In the genomic region with DNA sequence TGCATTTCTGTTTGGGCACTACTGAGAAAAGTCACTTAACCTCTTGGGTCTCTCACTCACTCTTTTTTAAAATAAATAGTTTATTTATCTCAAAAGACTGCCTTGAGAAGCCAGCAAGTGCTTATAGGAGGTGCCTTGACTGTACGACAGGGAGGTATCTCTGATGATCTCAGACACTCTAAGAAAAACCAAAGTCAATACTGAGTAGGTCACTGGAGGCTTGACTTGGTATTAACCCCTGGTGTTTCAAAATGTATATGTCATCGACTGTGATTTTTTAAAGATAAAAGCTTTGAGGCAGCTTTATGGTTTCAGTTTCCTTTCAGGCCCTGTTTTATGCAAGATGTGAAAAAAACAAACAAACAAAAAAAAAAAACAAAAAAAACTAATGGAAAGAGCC, we compare ENCODE assay signal across 13 cellular contexts. TPM values are rescaled to one million over a fixed set of nuclear protein-coding genes. Genes with fewer than 3 reads are reported as not detected.
A peak's percentile ranks its signal among the peaks of the same experiment; 100 is the strongest.
DNase-seq lines count a peak whose midpoint lies in the region; ATAC-seq and TF ChIP-seq lines count a peak whose summit lies in the region.
"Had no signal": no experiment of that assay in that cellular context is flagged by ENCODE, and none has a peak within 500 bp of the region (broad histone marks: within the 10 kb centered on the region; RNA-seq: fewer than 3 reads in every experiment).

No MANE protein-coding gene starts in this region.

- no peak overlapping the region for H2AFZ ChIP-seq in mammary epithelial cell (ENCODE audit: low read depth, low read length)

- H3K27me3 ChIP-seq in CD8-positive, alpha-beta memory T cell (ENCODE audit: insufficient read depth, low read length, poor library complexity, severe bottlenecking), result no peaks in the 10 kb centered on the region
- H3K27me3 ChIP-seq in mammary epithelial cell (ENCODE audit: insufficient read depth, low read length), result no peaks in the 10 kb centered on the region
- H3K27me3 ChIP-seq: BLaER1 treated with 17β-estradiol and CSF1 and Interleukin-3, amounts not matched to agents 10 nM and 100 nM had no signal

- H3K4me1 Mint-ChIP-seq in CD8-positive, alpha-beta memory T cell, result peaks cover 17 to 41% (median 32%) of the 10 kb centered on the region in 3 donors
- peaks cover 13% of the 10 kb centered on the region for H3K4me1 Mint-ChIP-seq in T-helper 1 cell treated with Interleukin-12 subunit alpha and Interleukin-12 subunit beta and Interleukin-4 antibody, amounts not matched to agents 30 μg/mL and 1 μg/mL, for 36 hours (ENCODE audit: low read depth)
- H3K4me1 Mint-ChIP-seq in endothelial cell (ENCODE audit: unreplicated experiment), result no peaks in the 10 kb centered on the region

- H3K9ac ChIP-seq in mammary epithelial cell (ENCODE audit: insufficient read depth, low read length), result no peak overlapping the region
- H3K9ac ChIP-seq: BLaER1 treated with 17β-estradiol and CSF1 and Interleukin-3, amounts not matched to agents 10 nM and 100 nM had no signal

- intact Hi-C loops in mammary epithelial cell (cut with micrococcal nuclease), result no loop called here

- no peaks in the 10 kb centered on the region for H3K27me3 Mint-ChIP-seq in CD8-positive, alpha-beta memory T cell
- H3K27me3 Mint-ChIP-seq in T-helper 1 cell treated with Interleukin-12 subunit alpha and Interleukin-12 subunit beta and Interleukin-4 antibody, amounts not matched to agents 30 μg/mL and 1 μg/mL, for 36 hours (ENCODE audit: low read depth), result no peaks in the 10 kb centered on the region
- no peaks in the 10 kb centered on the region for H3K27me3 Mint-ChIP-seq in endothelial cell (ENCODE audit: unreplicated experiment)

- no TSS peak for BruUV-seq in mammary epithelial cell (replicated peaks; lab: Mats Ljungman, UMichigan)

- H3K4me3 ChIP-seq in CD8-positive, alpha-beta memory T cell (ENCODE audit: low read length), result no peak overlapping the region
- no peak overlapping the region for H3K4me3 ChIP-seq in mammary epithelial cell (replicated peaks in 1 of 3; ENCODE audit: insufficient read depth in 1 of 3, low read depth in 2 of 3, low read length in 3 of 3)
- H3K4me3 ChIP-seq: BLaER1 treated with 17β-estradiol and CSF1 and Interleukin-3, amounts not matched to agents 10 nM and 100 nM had no signal

- WGBS in mammary epithelial cell (ENCODE audit: low coverage, missing lambda C conversion rate), result 100% methylated on average over 2 of the region's 2 CpGs

- no peaks in the 10 kb centered on the region for H3K9me3 ChIP-seq in CD8-positive, alpha-beta memory T cell (ENCODE audit: low read length)
- no peaks in the 10 kb centered on the region for H3K9me3 ChIP-seq in mammary epithelial cell (replicated peaks; ENCODE audit: insufficient read depth, low read length)

- H3K79me2 ChIP-seq in mammary epithelial cell (ENCODE audit: insufficient read depth, low read length), result peaks cover 43% of the 10 kb centered on the region

- POLR2A ChIA-PET in CD8-positive, alpha-beta memory T cell (lab: Charles Lee), result no interaction called here

- no peak overlapping the region for H3K4me2 ChIP-seq in mammary epithelial cell (ENCODE audit: insufficient read depth, low read depth, low read length)

- ATAC-seq in GM18909 (IDR thresholded peaks at IDR 0.05; ENCODE audit: poor library complexity, unreplicated experiment) (peak; percentile 73), HG02938 (IDR thresholded peaks at IDR 0.05; ENCODE audit: unreplicated experiment) (peak; percentile 60)

- H4K20me1 ChIP-seq in mammary epithelial cell (ENCODE audit: insufficient read depth, low read length), result no peaks in the 10 kb centered on the region
- H4K20me1 ChIP-seq: BLaER1 treated with 17β-estradiol and CSF1 and Interleukin-3, amounts not matched to agents 10 nM and 100 nM had no signal

- dilution Hi-C loops in mammary epithelial cell (cut with HindIII; ENCODE audit: low sequenced_read_pairs), result no loop called here

- peak in 1 of 5 donors; percentile 12 for DNase-seq in CD8-positive, alpha-beta memory T cell
- no peak for DNase-seq in mammary epithelial cell
- DNase-seq in endothelial cell (ENCODE audit: low spot score), result no peak
- no peak for DNase-seq in NCI-H1930 (lab: John Stamatoyannopoulos, UW)
- DNase-seq in SKM-1 treated with dmso at 0.1 percent for 144 hours (lab: John Stamatoyannopoulos, UW; ENCODE audit: unreplicated experiment), result no peak
- DNase-seq: effector CD8-positive, alpha-beta T cell; hypothalamus had no signal

- peaks cover 0 to 3% (median 1%) of the 10 kb centered on the region in 5 donors for H3K9me3 Mint-ChIP-seq in CD8-positive, alpha-beta memory T cell
- H3K9me3 Mint-ChIP-seq in T-helper 1 cell treated with Interleukin-12 subunit alpha and Interleukin-12 subunit beta and Interleukin-4 antibody, amounts not matched to agents 30 μg/mL and 1 μg/mL, for 36 hours, result peaks cover 7% of the 10 kb centered on the region
- H3K9me3 Mint-ChIP-seq in endothelial cell (ENCODE audit: unreplicated experiment), result no peaks in the 10 kb centered on the region

- in situ Hi-C loops in mammary epithelial cell (cut with MboI; ENCODE audit: low sequenced_read_pairs in 2 of 2), result no loop called here

- H3K36me3 ChIP-seq in CD8-positive, alpha-beta memory T cell (ENCODE audit: insufficient read depth, low read length), result no peaks in the 10 kb centered on the region
- H3K36me3 ChIP-seq in mammary epithelial cell (ENCODE audit: insufficient read depth, low read length), result no peaks in the 10 kb centered on the region

- no peak for TF ChIP-seq CTCF in mammary epithelial cell (conservative IDR thresholded peaks at IDR 0.05 in 1 of 2, IDR thresholded peaks at IDR 0.05 in 1 of 2; ENCODE audit: extremely low read depth in 1 of 2, insufficient read depth in 1 of 2, low read depth in 1 of 2, low read length in 2 of 2)
- no peak for TF ChIP-seq CTCF in endothelial cell (IDR thresholded peaks at IDR 0.05; ENCODE audit: unreplicated experiment)

- CTCF ChIA-PET in CD8-positive, alpha-beta memory T cell (lab: Charles Lee), result interaction anchor here (1.0 kb wide), 1 partner anchor 27 kb away, joined by 3 read pairs; no protein-coding TSS in a partner anchor
- CTCF ChIA-PET in mammary epithelial cell (lab: Charles Lee; ENCODE audit: low non-redundant PET), result no interaction called here

- peaks cover 11 to 14% (median 12%) of the 10 kb centered on the region in 3 donors for H3K36me3 Mint-ChIP-seq in CD8-positive, alpha-beta memory T cell
- H3K36me3 Mint-ChIP-seq in T-helper 1 cell treated with Interleukin-12 subunit alpha and Interleukin-12 subunit beta and Interleukin-4 antibody, amounts not matched to agents 30 μg/mL and 1 μg/mL, for 36 hours (ENCODE audit: low read depth), result peaks cover 19% of the 10 kb centered on the region
- peaks cover 9% of the 10 kb centered on the region for H3K36me3 Mint-ChIP-seq in endothelial cell (ENCODE audit: low read depth, unreplicated experiment)

- no peaks in the 10 kb centered on the region for H3K4me1 ChIP-seq in CD8-positive, alpha-beta memory T cell (ENCODE audit: insufficient read depth, low read length)
- H3K4me1 ChIP-seq in mammary epithelial cell (ENCODE audit: insufficient read depth, low read length), result peaks cover 21% of the 10 kb centered on the region

- H3K27ac ChIP-seq in CD8-positive, alpha-beta memory T cell (ENCODE audit: low read depth, low read length), result no peak overlapping the region
- no peak overlapping the region for H3K27ac ChIP-seq in mammary epithelial cell (ENCODE audit: insufficient read depth, low read depth, low read length)
- H3K27ac ChIP-seq: BLaER1 treated with 17β-estradiol and CSF1 and Interleukin-3, amounts not matched to agents 10 nM and 100 nM; HL-60; RWPE1 had no signal

- peak overlapping the region in 5 of 7 donors; percentile 20 to 62 (median 24) for H3K4me3 Mint-ChIP-seq in CD8-positive, alpha-beta memory T cell
- peak overlapping the region; percentile 23 for H3K4me3 Mint-ChIP-seq in T-helper 1 cell treated with Interleukin-12 subunit alpha and Interleukin-12 subunit beta and Interleukin-4 antibody, amounts not matched to agents 30 μg/mL and 1 μg/mL, for 36 hours
- H3K4me3 Mint-ChIP-seq in endothelial cell (ENCODE audit: unreplicated experiment), result no peak overlapping the region

- peak overlapping the region in 3 of 8 donors; percentile 6 to 52 (median 7) for H3K27ac Mint-ChIP-seq in CD8-positive, alpha-beta memory T cell
- H3K27ac Mint-ChIP-seq in T-helper 1 cell treated with Interleukin-12 subunit alpha and Interleukin-12 subunit beta and Interleukin-4 antibody, amounts not matched to agents 30 μg/mL and 1 μg/mL, for 36 hours, result peak overlapping the region; percentile 66
- H3K27ac Mint-ChIP-seq in endothelial cell (ENCODE audit: unreplicated experiment), result no peak overlapping the region

RNA-seq across cellular contexts. Expression of gene MREG, which starts 33.7 kb away (rescaled TPM):
- total RNA-seq in CD8-positive, alpha-beta memory T cell, result 10 to 100 TPM; 25.4 to 26.2 TPM
- polyA plus RNA-seq in CD8-positive, alpha-beta memory T cell, result 3.9 TPM
- total RNA-seq in mammary epithelial cell (10 to 100 TPM; 20.7 to 29.5 TPM), endothelial cell (ENCODE audit: unreplicated experiment) (26.1 TPM)
- polyA plus RNA-seq in mammary epithelial cell, result 14.1 TPM
- polyA minus RNA-seq in mammary epithelial cell, result 9.7 TPM
